ENCODE assay signal across 22 cellular contexts in the genomic region with DNA sequence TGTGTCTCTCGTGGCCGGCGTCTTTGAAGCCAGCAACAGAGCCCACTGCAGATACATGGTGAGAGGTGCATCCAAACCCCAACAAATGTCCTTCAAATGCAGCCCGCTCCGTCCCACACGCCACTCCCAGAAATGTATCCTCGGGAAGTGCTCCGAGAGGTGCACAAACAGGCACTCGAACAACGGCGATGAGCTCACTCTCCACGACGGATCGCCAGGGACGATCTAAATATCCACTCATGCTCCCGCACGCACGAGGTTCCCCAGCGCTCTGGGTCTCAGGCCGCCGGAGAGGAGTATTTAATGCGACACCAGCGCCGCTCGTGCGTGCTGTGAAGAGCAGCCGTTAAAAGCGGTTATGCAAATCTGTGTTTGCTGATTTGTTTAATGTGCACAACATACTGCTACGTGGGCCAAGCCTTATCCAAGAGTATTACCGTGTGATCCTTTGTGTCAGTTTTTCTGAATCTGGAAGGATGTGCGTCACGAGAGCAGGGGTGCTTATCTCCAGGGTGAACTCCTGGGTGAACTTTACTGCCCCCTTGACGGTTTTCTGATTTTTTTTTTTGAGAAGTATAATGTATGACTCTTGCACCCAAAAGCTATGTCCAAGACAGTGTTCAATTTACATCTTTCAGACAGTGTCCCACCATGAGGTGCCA. TPM values are rescaled to one million over a fixed set of nuclear protein-coding genes. Genes with fewer than 3 reads are reported as not detected.
A peak's percentile ranks its signal among the peaks of the same experiment; 100 is the strongest.
DNase-seq lines count a peak whose midpoint lies in the region; ATAC-seq and TF ChIP-seq lines count a peak whose summit lies in the region.
"Had no signal": no experiment of that assay in that cellular context is flagged by ENCODE, and none has a peak within 500 bp of the region (broad histone marks: within the 10 kb centered on the region; RNA-seq: fewer than 3 reads in every experiment).

No MANE protein-coding gene starts in this region.

- no peak overlapping the region for H2BK120ac ChIP-seq in H9 (ENCODE audit: low read depth, low read length, poor library complexity, severe bottlenecking)

- H3K79me2 ChIP-seq in H9 (ENCODE audit: insufficient read depth, low read length): no peaks in the 10 kb centered on the region
- no peaks in the 10 kb centered on the region for H3K79me2 ChIP-seq in GM23338 (replicated peaks; ENCODE audit: insufficient read depth)

- H4K5ac ChIP-seq in H9 (ENCODE audit: insufficient read length, low read depth, low read length): no peak overlapping the region

- no peak overlapping the region for H3K4me2 ChIP-seq in H9 (ENCODE audit: insufficient read depth, insufficient read length, low read length)
- H3K4me2 ChIP-seq in GM23338: no peak overlapping the region

- no peak overlapping the region for H3K4ac ChIP-seq in H9 (ENCODE audit: low read depth, low read length)

- H3K27ac ChIP-seq in H9 (ENCODE audit: insufficient read length, low read depth, low read length): no peak overlapping the region
- H3K27ac ChIP-seq in spleen: no peak overlapping the region
- no peak overlapping the region for H3K27ac ChIP-seq in GM23338 (ENCODE audit: low read depth)
- H3K27ac ChIP-seq: GM23248, SK-N-MC had no signal

- H4K20me1 ChIP-seq in H9 (ENCODE audit: control insufficient read depth, insufficient read depth, insufficient read length): no peaks in the 10 kb centered on the region
- H4K20me1 ChIP-seq in GM23338 (replicated peaks; ENCODE audit: insufficient read depth): no peaks in the 10 kb centered on the region

- no peak overlapping the region for H3K27ac Mint-ChIP-seq in H9
- H3K27ac Mint-ChIP-seq in GM23338: no peak overlapping the region

- H4K8ac ChIP-seq in H9 (replicated peaks; ENCODE audit: insufficient read length, low read depth, low read length): no peak overlapping the region

- H2BK15ac ChIP-seq in H9 (ENCODE audit: low read depth, low read length): no peak overlapping the region

- H3K18ac ChIP-seq in H9 (ENCODE audit: insufficient read length, low read depth, low read length): no peak overlapping the region

- WGBS in H9 (ENCODE audit: extremely low coverage, insufficient read length, low lambda C conversion rate): no CpG with 5 or more reads among the region's 33 CpGs
- WGBS in spleen, 5 donors: 91 to 93% (median 92%) methylated on average over 33 of the region's 33 CpGs

- no peaks in the 10 kb centered on the region for H3F3A ChIP-seq in GM23338 (replicated peaks; ENCODE audit: low read depth)

- H3K4me3 Mint-ChIP-seq in H9: no peak overlapping the region
- H3K4me3 Mint-ChIP-seq in GM23338: no peak overlapping the region
- H3K4me3 Mint-ChIP-seq: CD14-positive monocyte had no signal

- no peak overlapping the region for H2AFZ ChIP-seq in H9 (ENCODE audit: low read length)
- no peak overlapping the region for H2AFZ ChIP-seq in GM23338
- H2AFZ ChIP-seq: GM23248 had no signal

- peak; percentile 2 for DNase-seq in BE2C
- peak; percentile 17 for DNase-seq in H9
- peak; percentile 35 for DNase-seq in islet precursor cell
- peak; percentile 61 for DNase-seq in spleen
- no peak for DNase-seq in GM23338 (ENCODE audit: low spot score)
- DNase-seq in C1 segment of cervical spinal cord (lab: John Stamatoyannopoulos, UW): no peak
- DNase-seq: ACHN; DMS79 treated with DMSO at 0.1 percent for 48 hours; NCI-H1105 treated with DMSO at 0.1 percent for 48 hours; NCI-H1694; NCI-H2081 treated with DMSO at 0.1 percent for 48 hours; NCI-H446 treated with DMSO at 0.1 percent for 48 hours; NCI-H69; NK-92 treated with Interleukin-12 subunit alpha and Interleukin-12 subunit beta, amount 100 ng/mL, for 24 hours; SHP77 had no signal

- no peaks in the 10 kb centered on the region for H3K27me3 Mint-ChIP-seq in H9 (ENCODE audit: low read depth)
- H3K27me3 Mint-ChIP-seq in GM23338 (ENCODE audit: insufficient read depth, low read depth, poor library complexity): peaks cover 9% of the 10 kb centered on the region

- no peaks in the 10 kb centered on the region for H3K9me2 ChIP-seq in GM23338 (ENCODE audit: insufficient read depth)

- H3K9ac ChIP-seq in H9 (ENCODE audit: extremely low read depth, insufficient read length, low read length): no peak overlapping the region
- H3K9ac ChIP-seq: GM23248 had no signal

- H3T11ph ChIP-seq in H9 (ENCODE audit: low read length): no peak overlapping the region

- H3K23ac ChIP-seq in H9 (ENCODE audit: insufficient read length, low read depth, low read length): no peak overlapping the region

- H3K56ac ChIP-seq in H9 (ENCODE audit: insufficient read length, low read depth, low read length): no peak overlapping the region

- intact Hi-C loops in spleen (cut with DNase I; ENCODE audit: low total_unique reads): no loop called here

- no peak overlapping the region for H3K14ac ChIP-seq in H9 (ENCODE audit: insufficient read depth, low read length)

- no peaks in the 10 kb centered on the region for H3K4me1 ChIP-seq in BE2C
- H3K4me1 ChIP-seq in H9 (ENCODE audit: insufficient read depth, low read length): no peaks in the 10 kb centered on the region
- no peaks in the 10 kb centered on the region for H3K4me1 ChIP-seq in spleen
- no peaks in the 10 kb centered on the region for H3K4me1 ChIP-seq in GM23338 (ENCODE audit: insufficient read depth)

- H2AK5ac ChIP-seq in H9 (ENCODE audit: insufficient read length, low read length): no peak overlapping the region

- no peak overlapping the region for H2BK5ac ChIP-seq in H9 (ENCODE audit: insufficient read length, low read length)

- no peak overlapping the region for H3K4me3 ChIP-seq in BE2C (ENCODE audit: low read depth, low read length)
- no peak overlapping the region for H3K4me3 ChIP-seq in spleen
- H3K4me3 ChIP-seq in GM23338: no peak overlapping the region
- H3K4me3 ChIP-seq: GM23248, K562, SK-N-MC had no signal

- H3K4me1 Mint-ChIP-seq in H9 (no peaks in the 10 kb centered on the region), GM23338 (no peaks in the 10 kb centered on the region)
- H3K4me1 Mint-ChIP-seq: CD14-positive monocyte had no signal

- H3K36me3 ChIP-seq in BE2C: no peaks in the 10 kb centered on the region
- no peaks in the 10 kb centered on the region for H3K36me3 ChIP-seq in spleen
- no peaks in the 10 kb centered on the region for H3K36me3 ChIP-seq in GM23338 (ENCODE audit: insufficient read depth)

- no peaks in the 10 kb centered on the region for H3K79me1 ChIP-seq in H9 (ENCODE audit: insufficient read depth, low read depth, low read length, poor library complexity, severe bottlenecking)

- TF ChIP-seq CTCF in BE2C (IDR thresholded peaks at IDR 0.05; ENCODE audit: low read depth, low read length) (no peak), H9 (conservative IDR thresholded peaks at IDR 0.05) (no peak), spleen (IDR thresholded peaks at IDR 0.05 in 8 of 11, conservative IDR thresholded peaks at IDR 0.05 in 3 of 11) (no peak), GM23338 (conservative IDR thresholded peaks at IDR 0.05; ENCODE audit: low read depth in 2 of 2) (no peak)

- no peak for TF ChIP-seq POLR2A in spleen (IDR thresholded peaks at IDR 0.05)

- no peak overlapping the region for H4K91ac ChIP-seq in H9 (ENCODE audit: insufficient read length, low read depth, low read length)

- H2BK20ac ChIP-seq in H9 (ENCODE audit: low read depth, low read length, poor library complexity, severe bottlenecking): no peak overlapping the region

- no peaks in the 10 kb centered on the region for H3K23me2 ChIP-seq in H9 (ENCODE audit: insufficient read length, low read depth, low read length, poor library complexity, severe bottlenecking)

- no peaks in the 10 kb centered on the region for H3K27me3 ChIP-seq in BE2C
- no peaks in the 10 kb centered on the region for H3K27me3 ChIP-seq in H9 (ENCODE audit: insufficient read depth, low read length)
- peaks cover 0 to 40% (median 0%) of the 10 kb centered on the region in 7 donors for H3K27me3 ChIP-seq in spleen (replicated peaks in 1 of 7)
- H3K27me3 ChIP-seq in GM23338 (ENCODE audit: insufficient read depth): no peaks in the 10 kb centered on the region

- H3K36me3 Mint-ChIP-seq in H9 (ENCODE audit: insufficient read depth in 1 of 3, low read depth in 3 of 3) (no peaks in the 10 kb centered on the region; a peak in 1 of 7 replicates), GM23338 (ENCODE audit: low read depth) (no peaks in the 10 kb centered on the region)
- H3K36me3 Mint-ChIP-seq: CD14-positive monocyte had no signal

- H2BK12ac ChIP-seq in H9 (ENCODE audit: insufficient read length, low read depth, low read length): no peak overlapping the region

- ATAC-seq in GM23338: no peak
- ATAC-seq in GM18907 (IDR thresholded peaks at IDR 0.05; ENCODE audit: unreplicated experiment): no peak
- ATAC-seq in GM21360 (IDR thresholded peaks at IDR 0.05; ENCODE audit: unreplicated experiment): no peak
- ATAC-seq: HCT116, K562 had no signal

- H3K9me3 Mint-ChIP-seq in H9 (peaks cover 6 to 7% of the 10 kb centered on the region in 2 experiments; a peak in 3 of 5 replicates), GM23338 (no peaks in the 10 kb centered on the region; the same call in 2 of the 3 replicates)

- H3K9me3 ChIP-seq in BE2C (no peaks in the 10 kb centered on the region), H9 (ENCODE audit: control insufficient read depth, low read depth, low read length) (no peaks in the 10 kb centered on the region), spleen (no peaks in the 10 kb centered on the region)

TF ChIP-seq in GM23338, 12 proteins besides CTCF, POLR2A, EP300 and RAD21 (continues in another document):
- no peak for TF ChIP-seq NANOG (IDR thresholded peaks at IDR 0.05; ENCODE audit: borderline replicate concordance)
- TF ChIP-seq STAT1 (IDR thresholded peaks at IDR 0.05; ENCODE audit: unreplicated experiment): no peak
- no peak for TF ChIP-seq EZH2 (IDR thresholded peaks at IDR 0.05; ENCODE audit: low read depth, unreplicated experiment)
- no peak for TF ChIP-seq JUNB (IDR thresholded peaks at IDR 0.05; ENCODE audit: unreplicated experiment)
- TF ChIP-seq ETS1 (IDR thresholded peaks at IDR 0.05): no peak
- TF ChIP-seq ZNF331 (CRISPR knock-in tag; IDR thresholded peaks at IDR 0.05; ENCODE audit: low read depth): no peak

RNA-seq across cellular contexts. Expression of gene PPP2R2D, which starts 48.5 kb away (rescaled TPM):
- polyA plus RNA-seq in BE2C (2012; ENCODE audit: insufficient read depth, insufficient read length, low read depth): 59.9 TPM
- total RNA-seq in H9 (2021) (33.8 and 35.1 TPM in 2 replicates), spleen (10 to 100 TPM; 28.0 to 41.2 (median 35.3) TPM)
- polyA plus RNA-seq in spleen (10 to 100 TPM; 15.6 to 21.0 (median 17.3) TPM), GM23338 (2016; fragmentation: Nextera tagmentation; extraction: Ambion mirVana) (28.8 and 30.5 TPM in 2 replicates)
- total RNA-seq in GM23338 (2014; rRNA removed; shearing (Covaris generic)): 33.7 and 35.8 TPM in 2 replicates

Comparison
In these comparisons a context has a peak if more than half of its experiments do, and no peak if none do; other contexts are left out.
1. DNase-seq: peak in BE2C (single experiment), H9 (single experiment), islet precursor cell (single experiment) and spleen (single experiment); none in GM23338 (single experiment) and C1 segment of cervical spinal cord (0 of 14).